1 cellular context compared by ENCODE assay signal in the genomic region with DNA sequence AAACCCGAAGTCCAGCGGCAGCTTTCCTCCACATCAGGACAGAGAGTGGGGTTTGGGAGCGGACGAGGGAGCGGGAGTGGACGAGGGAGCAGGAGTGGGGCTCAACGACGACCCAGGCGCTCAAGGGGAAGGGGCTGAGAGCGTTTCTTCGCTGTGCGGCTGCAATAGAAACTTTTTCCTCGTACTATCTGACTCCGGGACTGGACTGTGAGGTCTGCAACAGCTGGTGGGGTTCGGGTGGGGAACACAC.
TF ChIP-seq lines count a peak whose summit lies in the region.

No MANE protein-coding gene starts in this region.

TF ChIP-seq in GM23338, 12 proteins besides CTCF, POLR2A, EP300 and RAD21 (continued from another document):
- TF ChIP-seq, protein P1, sequence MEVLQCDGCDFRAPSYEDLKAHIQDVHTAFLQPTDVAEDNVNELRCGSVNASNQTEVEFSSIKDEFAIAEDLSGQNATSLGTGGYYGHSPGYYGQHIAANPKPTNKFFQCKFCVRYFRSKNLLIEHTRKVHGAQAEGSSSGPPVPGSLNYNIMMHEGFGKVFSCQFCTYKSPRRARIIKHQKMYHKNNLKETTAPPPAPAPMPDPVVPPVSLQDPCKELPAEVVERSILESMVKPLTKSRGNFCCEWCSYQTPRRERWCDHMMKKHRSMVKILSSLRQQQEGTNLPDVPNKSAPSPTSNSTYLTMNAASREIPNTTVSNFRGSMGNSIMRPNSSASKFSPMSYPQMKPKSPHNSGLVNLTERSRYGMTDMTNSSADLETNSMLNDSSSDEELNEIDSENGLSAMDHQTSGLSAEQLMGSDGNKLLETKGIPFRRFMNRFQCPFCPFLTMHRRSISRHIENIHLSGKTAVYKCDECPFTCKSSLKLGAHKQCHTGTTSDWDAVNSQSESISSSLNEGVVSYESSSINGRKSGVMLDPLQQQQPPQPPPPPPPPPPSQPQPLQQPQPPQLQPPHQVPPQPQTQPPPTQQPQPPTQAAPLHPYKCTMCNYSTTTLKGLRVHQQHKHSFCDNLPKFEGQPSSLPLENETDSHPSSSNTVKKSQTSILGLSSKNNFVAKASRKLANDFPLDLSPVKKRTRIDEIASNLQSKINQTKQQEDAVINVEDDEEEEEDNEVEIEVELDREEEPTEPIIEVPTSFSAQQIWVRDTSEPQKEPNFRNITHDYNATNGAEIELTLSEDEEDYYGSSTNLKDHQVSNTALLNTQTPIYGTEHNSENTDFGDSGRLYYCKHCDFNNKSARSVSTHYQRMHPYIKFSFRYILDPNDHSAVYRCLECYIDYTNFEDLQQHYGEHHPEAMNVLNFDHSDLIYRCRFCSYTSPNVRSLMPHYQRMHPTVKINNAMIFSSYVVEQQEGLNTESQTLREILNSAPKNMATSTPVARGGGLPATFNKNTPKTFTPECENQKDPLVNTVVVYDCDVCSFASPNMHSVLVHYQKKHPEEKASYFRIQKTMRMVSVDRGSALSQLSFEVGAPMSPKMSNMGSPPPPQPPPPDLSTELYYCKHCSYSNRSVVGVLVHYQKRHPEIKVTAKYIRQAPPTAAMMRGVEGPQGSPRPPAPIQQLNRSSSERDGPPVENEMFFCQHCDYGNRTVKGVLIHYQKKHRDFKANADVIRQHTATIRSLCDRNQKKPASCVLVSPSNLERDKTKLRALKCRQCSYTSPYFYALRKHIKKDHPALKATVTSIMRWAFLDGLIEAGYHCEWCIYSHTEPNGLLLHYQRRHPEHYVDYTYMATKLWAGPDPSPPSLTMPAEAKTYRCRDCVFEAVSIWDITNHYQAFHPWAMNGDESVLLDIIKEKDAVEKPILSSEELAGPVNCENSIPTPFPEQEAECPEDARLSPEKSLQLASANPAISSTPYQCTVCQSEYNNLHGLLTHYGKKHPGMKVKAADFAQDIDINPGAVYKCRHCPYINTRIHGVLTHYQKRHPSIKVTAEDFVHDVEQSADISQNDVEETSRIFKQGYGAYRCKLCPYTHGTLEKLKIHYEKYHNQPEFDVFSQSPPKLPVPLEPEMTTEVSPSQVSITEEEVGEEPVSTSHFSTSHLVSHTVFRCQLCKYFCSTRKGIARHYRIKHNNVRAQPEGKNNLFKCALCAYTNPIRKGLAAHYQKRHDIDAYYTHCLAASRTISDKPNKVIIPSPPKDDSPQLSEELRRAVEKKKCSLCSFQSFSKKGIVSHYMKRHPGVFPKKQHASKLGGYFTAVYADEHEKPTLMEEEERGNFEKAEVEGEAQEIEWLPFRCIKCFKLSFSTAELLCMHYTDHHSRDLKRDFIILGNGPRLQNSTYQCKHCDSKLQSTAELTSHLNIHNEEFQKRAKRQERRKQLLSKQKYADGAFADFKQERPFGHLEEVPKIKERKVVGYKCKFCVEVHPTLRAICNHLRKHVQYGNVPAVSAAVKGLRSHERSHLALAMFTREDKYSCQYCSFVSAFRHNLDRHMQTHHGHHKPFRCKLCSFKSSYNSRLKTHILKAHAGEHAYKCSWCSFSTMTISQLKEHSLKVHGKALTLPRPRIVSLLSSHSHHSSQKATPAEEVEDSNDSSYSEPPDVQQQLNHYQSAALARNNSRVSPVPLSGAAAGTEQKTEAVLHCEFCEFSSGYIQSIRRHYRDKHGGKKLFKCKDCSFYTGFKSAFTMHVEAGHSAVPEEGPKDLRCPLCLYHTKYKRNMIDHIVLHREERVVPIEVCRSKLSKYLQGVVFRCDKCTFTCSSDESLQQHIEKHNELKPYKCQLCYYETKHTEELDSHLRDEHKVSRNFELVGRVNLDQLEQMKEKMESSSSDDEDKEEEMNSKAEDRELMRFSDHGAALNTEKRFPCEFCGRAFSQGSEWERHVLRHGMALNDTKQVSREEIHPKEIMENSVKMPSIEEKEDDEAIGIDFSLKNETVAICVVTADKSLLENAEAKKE (CRISPR knock-in tag; IDR thresholded peaks at IDR 0.05) = no peak
- TF ChIP-seq ZNF331 (CRISPR knock-in tag; IDR thresholded peaks at IDR 0.05; ENCODE audit: low read depth) = no peak
TF ChIP-seq in GM23338: peak in this region for 0.
